In genomic region chr10:86804805-86805204, GRCh38 we compare ENCODE assay signal across 1 cellular context.
A peak's percentile ranks its signal among the peaks of the same experiment; 100 is the strongest.
TF ChIP-seq lines count a peak whose summit lies in the region.

No MANE protein-coding gene starts in this region.

TF ChIP-seq in HEK293, 187 proteins besides CTCF, POLR2A, EP300 and RAD21 (continued from another document):
- TF ChIP-seq, protein P1, sequence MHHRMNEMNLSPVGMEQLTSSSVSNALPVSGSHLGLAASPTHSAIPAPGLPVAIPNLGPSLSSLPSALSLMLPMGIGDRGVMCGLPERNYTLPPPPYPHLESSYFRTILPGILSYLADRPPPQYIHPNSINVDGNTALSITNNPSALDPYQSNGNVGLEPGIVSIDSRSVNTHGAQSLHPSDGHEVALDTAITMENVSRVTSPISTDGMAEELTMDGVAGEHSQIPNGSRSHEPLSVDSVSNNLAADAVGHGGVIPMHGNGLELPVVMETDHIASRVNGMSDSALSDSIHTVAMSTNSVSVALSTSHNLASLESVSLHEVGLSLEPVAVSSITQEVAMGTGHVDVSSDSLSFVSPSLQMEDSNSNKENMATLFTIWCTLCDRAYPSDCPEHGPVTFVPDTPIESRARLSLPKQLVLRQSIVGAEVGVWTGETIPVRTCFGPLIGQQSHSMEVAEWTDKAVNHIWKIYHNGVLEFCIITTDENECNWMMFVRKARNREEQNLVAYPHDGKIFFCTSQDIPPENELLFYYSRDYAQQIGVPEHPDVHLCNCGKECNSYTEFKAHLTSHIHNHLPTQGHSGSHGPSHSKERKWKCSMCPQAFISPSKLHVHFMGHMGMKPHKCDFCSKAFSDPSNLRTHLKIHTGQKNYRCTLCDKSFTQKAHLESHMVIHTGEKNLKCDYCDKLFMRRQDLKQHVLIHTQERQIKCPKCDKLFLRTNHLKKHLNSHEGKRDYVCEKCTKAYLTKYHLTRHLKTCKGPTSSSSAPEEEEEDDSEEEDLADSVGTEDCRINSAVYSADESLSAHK (tag by site-specific recombination; IDR thresholded peaks at IDR 0.05): peak; percentile 64; the same call in 1 of the 2 replicates
